In the genomic region with DNA sequence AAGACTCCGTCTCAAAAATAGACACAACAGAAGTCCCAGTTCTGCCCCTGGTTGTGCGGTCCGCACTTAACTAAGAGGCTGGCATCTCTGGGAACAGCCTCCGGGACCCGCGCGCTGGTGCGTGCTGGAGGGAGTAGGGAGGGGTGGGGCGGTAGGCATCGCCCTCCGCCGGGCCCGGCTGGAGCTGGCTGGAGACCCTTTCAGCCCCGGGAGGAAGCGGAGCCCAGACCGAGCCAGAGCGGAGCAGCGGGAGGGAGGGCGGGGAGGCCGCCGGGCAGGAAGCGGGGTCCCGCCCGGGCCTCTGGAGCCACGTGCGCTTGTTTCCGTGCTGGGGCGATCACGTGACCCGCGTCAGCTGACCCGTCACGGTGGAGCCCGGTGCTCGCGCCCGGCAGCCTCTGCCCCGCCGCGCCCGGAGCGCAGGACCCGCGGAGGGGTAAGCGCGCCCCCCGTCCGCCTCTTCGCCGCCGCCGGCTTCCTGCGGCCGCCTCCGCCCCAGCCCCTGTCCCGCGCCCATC, we compare ENCODE assay signal across 1 cellular context.
TF ChIP-seq lines count a peak whose summit lies in the region.

TSS of gene WDR81 (plus strand) at position 354 of the 518 bp plus-strand sequence. CDS start 256 bp downstream, outside the sequence.

TF ChIP-seq in SK-N-SH, 30 proteins besides CTCF, POLR2A, EP300 and RAD21 (continued from another document):
- TF ChIP-seq, protein P1, sequence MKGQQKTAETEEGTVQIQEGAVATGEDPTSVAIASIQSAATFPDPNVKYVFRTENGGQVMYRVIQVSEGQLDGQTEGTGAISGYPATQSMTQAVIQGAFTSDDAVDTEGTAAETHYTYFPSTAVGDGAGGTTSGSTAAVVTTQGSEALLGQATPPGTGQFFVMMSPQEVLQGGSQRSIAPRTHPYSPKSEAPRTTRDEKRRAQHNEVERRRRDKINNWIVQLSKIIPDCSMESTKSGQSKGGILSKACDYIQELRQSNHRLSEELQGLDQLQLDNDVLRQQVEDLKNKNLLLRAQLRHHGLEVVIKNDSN (IDR thresholded peaks at IDR 0.05; ENCODE audit: borderline replicate concordance, low read depth): peak; percentile 97
- TF ChIP-seq MXI1 (IDR thresholded peaks at IDR 0.05; ENCODE audit: low read depth, low read length) (peak; percentile 94), ELF1 (IDR thresholded peaks at IDR 0.05) (peak; percentile 65), MEF2A (IDR thresholded peaks at IDR 0.05; ENCODE audit: borderline replicate concordance, low read depth) (no peak), RXRA (IDR thresholded peaks at IDR 0.05; ENCODE audit: borderline replicate concordance, low read depth) (no peak), CHD2 (IDR thresholded peaks at IDR 0.05; ENCODE audit: low read length, partially characterized antibody) (peak; percentile 40), USF2 (IDR thresholded peaks at IDR 0.05; ENCODE audit: borderline replicate concordance, low read depth, low read length) (peak; percentile 97)
- TF ChIP-seq, protein P2, sequence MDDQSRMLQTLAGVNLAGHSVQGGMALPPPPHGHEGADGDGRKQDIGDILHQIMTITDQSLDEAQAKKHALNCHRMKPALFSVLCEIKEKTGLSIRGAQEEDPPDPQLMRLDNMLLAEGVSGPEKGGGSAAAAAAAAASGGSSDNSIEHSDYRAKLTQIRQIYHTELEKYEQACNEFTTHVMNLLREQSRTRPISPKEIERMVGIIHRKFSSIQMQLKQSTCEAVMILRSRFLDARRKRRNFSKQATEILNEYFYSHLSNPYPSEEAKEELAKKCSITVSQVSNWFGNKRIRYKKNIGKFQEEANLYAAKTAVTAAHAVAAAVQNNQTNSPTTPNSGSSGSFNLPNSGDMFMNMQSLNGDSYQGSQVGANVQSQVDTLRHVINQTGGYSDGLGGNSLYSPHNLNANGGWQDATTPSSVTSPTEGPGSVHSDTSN (IDR thresholded peaks at IDR 0.05): no peak
